In genomic region chr2:144515694-144516416, GRCh38 we compare ENCODE assay signal across 8 cellular contexts. TPM values are rescaled to one million over a fixed set of nuclear protein-coding genes. Genes with fewer than 3 reads are reported as not detected.
DNase-seq lines count a peak whose midpoint lies in the region; ATAC-seq and TF ChIP-seq lines count a peak whose summit lies in the region.

No MANE protein-coding gene starts in this region.

- CTCF ChIA-PET in CD4-positive, alpha-beta memory T cell (lab: Charles Lee; ENCODE audit: partially characterized antibody) = no interaction called here

- ATAC-seq in heart right ventricle = peak; percentile 10 to 68 (median 18)

- TF ChIP-seq CTCF in MM.1S (IDR thresholded peaks at IDR 0.05; ENCODE audit: low read length) (no peak), heart right ventricle (IDR thresholded peaks at IDR 0.05) (no peak)

- H3K27ac ChIP-seq in CD4-positive, alpha-beta memory T cell (ENCODE audit: low read depth, low read length) = peak overlapping the region; percentile 52
- H3K27ac ChIP-seq in MM.1S (ENCODE audit: low read length) (no peak overlapping the region), heart right ventricle (peak overlapping the region; percentile 96 to 100 (median 98))

- no peaks in the 10 kb centered on the region for H3K9me2 ChIP-seq in MM.1S (replicated peaks; ENCODE audit: insufficient read depth, low read length)

- intact Hi-C loops in CD4-positive, alpha-beta memory T cell (cut with micrococcal nuclease) = loop anchor here (5.0 kb wide), 1 partner anchor 184 kb away; a partner anchor contains a TSS
- intact Hi-C loops in heart right ventricle (cut with DNase I) (loop anchor here in 7 of 10 donors (5.0 to 10.0 kb wide), 8 partner anchors 61 to 1239 kb away; a partner anchor contains a TSS), posterior vena cava (cut with DNase I) (loop anchor here (5.0 to 10.0 kb wide), 4 partner anchors 69 to 1239 kb away; a partner anchor contains a TSS)

- H3K4me1 ChIP-seq in CD4-positive, alpha-beta memory T cell (ENCODE audit: insufficient read depth, low read length) = peaks cover 33% of the 10 kb centered on the region
- H3K4me1 ChIP-seq in MM.1S (ENCODE audit: low read length) (peaks cover 13% of the 10 kb centered on the region), heart right ventricle (peaks cover 0 to 50% (median 24%) of the 10 kb centered on the region in 9 donors)

- 0 to 2% methylated on average over 50 of the region's 50 CpGs for WGBS in heart right ventricle, 2 donors

- no peak overlapping the region for H3K9ac ChIP-seq in MM.1S (ENCODE audit: low read length)

- H3K79me2 ChIP-seq in MM.1S (ENCODE audit: low read length) = no peaks in the 10 kb centered on the region

- 0 out of 2 replicates have a peak, but pooled peaks cover 6% of the 10 kb centered on the region for H3F3A ChIP-seq in MM.1S (ENCODE audit: insufficient read depth, low read length)

- H3K27me3 ChIP-seq in CD4-positive, alpha-beta memory T cell (ENCODE audit: insufficient read depth, low read length) = peaks cover 25% of the 10 kb centered on the region
- H3K27me3 ChIP-seq in MM.1S (replicated peaks; ENCODE audit: insufficient read depth, low read length) (peaks cover 72% of the 10 kb centered on the region), heart right ventricle (peaks cover 0 to 8% (median 3%) of the 10 kb centered on the region in 7 donors)

- no peaks in the 10 kb centered on the region for H4K20me1 ChIP-seq in MM.1S (ENCODE audit: insufficient read depth, low read length)

- peaks cover 3 to 4% of the 10 kb centered on the region in 2 donors for H3K36me3 Mint-ChIP-seq in CD4-positive, alpha-beta memory T cell

- peak overlapping the region; percentile 78 for H3K4me2 ChIP-seq in MM.1S (ENCODE audit: low read depth, low read length)

- H3K9me3 Mint-ChIP-seq in CD4-positive, alpha-beta memory T cell = peaks cover 0 to 2% (median 0%) of the 10 kb centered on the region in 8 donors

- H2AFZ ChIP-seq in MM.1S (ENCODE audit: low read length) = no peak overlapping the region

- no peaks in the 10 kb centered on the region for H3K36me3 ChIP-seq in CD4-positive, alpha-beta memory T cell (ENCODE audit: insufficient read depth, low read length)
- H3K36me3 ChIP-seq in MM.1S (replicated peaks; ENCODE audit: insufficient read depth, low read length) (no peaks in the 10 kb centered on the region), heart right ventricle (peaks cover 0 to 44% (median 0%) of the 10 kb centered on the region in 9 donors)

- H3K27ac Mint-ChIP-seq in CD4-positive, alpha-beta memory T cell = peak overlapping the region in 6 of 7 donors; percentile 17 to 82 (median 70)

- H3K4me3 ChIP-seq in CD4-positive, alpha-beta memory T cell (ENCODE audit: low read length in 2 of 2) = peak overlapping the region; percentile 33 to 51
- H3K4me3 ChIP-seq in MM.1S (ENCODE audit: low read length) = peak overlapping the region; percentile 48
- H3K4me3 ChIP-seq in heart right ventricle = peak overlapping the region; percentile 69 to 98 (median 79)

- DNase-seq in CD4-positive, alpha-beta memory T cell = peak in 3 of 5 donors; percentile 25 to 47 (median 33)
- DNase-seq in MM.1S (no peak), activated gamma-delta T cell (lab: John Stamatoyannopoulos, UW) (peak; percentile 48), heart right ventricle (peak; percentile 59 to 62), posterior vena cava (ENCODE audit: low spot score) (peak; percentile 89), NCI-H146 treated with DMSO at 0.1 percent for 48 hours (lab: John Stamatoyannopoulos, UW; ENCODE audit: unreplicated experiment) (no peak), LoVo (ENCODE audit: low spot score) (no peak), NCI-H2107 (lab: John Stamatoyannopoulos, UW) (no peak)

- POLR2A ChIA-PET in CD4-positive, alpha-beta memory T cell (lab: Charles Lee; ENCODE audit: partially characterized antibody) = no interaction called here

- H3K27me3 Mint-ChIP-seq in CD4-positive, alpha-beta memory T cell = peaks cover 32 to 47% of the 10 kb centered on the region in 2 donors

- peak overlapping the region; percentile 83 to 92 (median 88) for H3K4me3 Mint-ChIP-seq in CD4-positive, alpha-beta memory T cell

- H3K4me1 Mint-ChIP-seq in CD4-positive, alpha-beta memory T cell = peaks cover 11 to 14% (median 12%) of the 10 kb centered on the region in 4 donors

- no peaks in the 10 kb centered on the region for H3K9me3 ChIP-seq in CD4-positive, alpha-beta memory T cell (ENCODE audit: control insufficient read depth in 1 of 2, low read length in 2 of 2)
- H3K9me3 ChIP-seq in MM.1S (replicated peaks; ENCODE audit: insufficient read depth, low read length) = no peaks in the 10 kb centered on the region
- no peaks in the 10 kb centered on the region for H3K9me3 ChIP-seq in heart right ventricle

RNA-seq across cellular contexts. Expression of gene ZEB2, which starts 4.1 kb away (rescaled TPM):
- 1 to 10 TPM; 3.6 to 5.2 TPM for total RNA-seq in CD4-positive, alpha-beta memory T cell
- 1 to 10 TPM in 1 of 2 donors, under 1 TPM in 1; 0.83 to 1.5 TPM for polyA plus RNA-seq in CD4-positive, alpha-beta memory T cell
- 10 to 100 TPM; 68.7 to 99.5 (median 88.2) TPM for total RNA-seq in heart right ventricle
- 10 to 100 TPM; 17.2 to 26.0 TPM for polyA plus RNA-seq in heart right ventricle
- 100 to 1,000 TPM; 246 to 288 TPM for total RNA-seq in posterior vena cava

Comparison
In these comparisons a context has a peak if more than half of its experiments do, and no peak if none do; other contexts are left out.
1. DNase-seq: peak in CD4-positive, alpha-beta memory T cell (3 of 5), activated gamma-delta T cell (single experiment), heart right ventricle (2 of 2) and posterior vena cava (single experiment); none in MM.1S (single experiment), NCI-H146 treated with DMSO at 0.1 percent for 48 hours (single experiment), LoVo (single experiment) and NCI-H2107 (single experiment).
2. RNA of gene ZEB2, which starts 4.1 kb away (total RNA-seq): 246 to 288 TPM in posterior vena cava and 68.7 to 99.5 TPM in heart right ventricle; 3.6 to 5.2 TPM in CD4-positive, alpha-beta memory T cell; every median in the first group is over 10 times any median in the second.
3. Peak in every context shown above with its lines, with median percentiles within 50 percentile points of each other: H3K4me3 ChIP-seq.